In genomic region chr5:29614202-29614601, GRCh38 we compare ENCODE assay signal across 24 cellular contexts.
"Had no signal": no experiment of that assay in that cellular context is flagged by ENCODE, and none has a peak within 500 bp of the region (broad histone marks: within the 10 kb centered on the region; RNA-seq: fewer than 3 reads in every experiment).

No MANE protein-coding gene starts in this region.

- H3K36me3 ChIP-seq: left ventricle myocardium inferior, ovary, right atrium auricular region, right lobe of liver, tibial nerve, uterus had no signal

- H3K4me3 Mint-ChIP-seq: memory B cell; naive thymus-derived CD4-positive, alpha-beta T cell; natural killer cell treated with Interleukin-12 subunit alpha and Interleukin-12 subunit beta and Interleukin-15 and Interleukin-18, amount 100 ng/mL, for 72 hours; stimulated activated memory B cell treated with anti-CD40 and anti-IgM and Interleukin-4, amounts not matched to agents 10 μg/mL and 1 μg/mL and 100 μg/mL, for 72 hours; stimulated activated naive CD8-positive, alpha-beta T cell treated with anti-CD3 and anti-CD28 coated beads, Interleukin-15, amount 100 ng/mL, for 72 hours; type B pancreatic cell had no signal

- H3K4me1 ChIP-seq: left ventricle myocardium inferior, right atrium auricular region, right lobe of liver, tibial nerve, uterus had no signal

- H3K4me3 ChIP-seq: left ventricle myocardium inferior, lung, mucosa of descending colon, ovary, right atrium auricular region, right lobe of liver, smooth muscle cell, tibial nerve, uterus had no signal

- H3K9me3 Mint-ChIP-seq: type B pancreatic cell had no signal

- H3K4me1 Mint-ChIP-seq: memory B cell; naive thymus-derived CD4-positive, alpha-beta T cell; stimulated activated memory B cell treated with anti-CD40 and anti-IgM and Interleukin-4, amounts not matched to agents 10 μg/mL and 1 μg/mL and 100 μg/mL, for 72 hours; stimulated activated naive CD8-positive, alpha-beta T cell treated with anti-CD3 and anti-CD28 coated beads, Interleukin-15, amount 100 ng/mL, for 72 hours had no signal

- H3K27me3 Mint-ChIP-seq: memory B cell; naive thymus-derived CD4-positive, alpha-beta T cell; natural killer cell treated with Interleukin-12 subunit alpha and Interleukin-12 subunit beta and Interleukin-15 and Interleukin-18, amount 100 ng/mL, for 72 hours; progenitor cell of endocrine pancreas; stimulated activated memory B cell treated with anti-CD40 and anti-IgM and Interleukin-4, amounts not matched to agents 10 μg/mL and 1 μg/mL and 100 μg/mL, for 72 hours; stimulated activated naive CD8-positive, alpha-beta T cell treated with anti-CD3 and anti-CD28 coated beads, Interleukin-15, amount 100 ng/mL, for 72 hours; type B pancreatic cell had no signal

- H3K4me2 ChIP-seq: smooth muscle cell had no signal

- H3K36me3 Mint-ChIP-seq: memory B cell; naive thymus-derived CD4-positive, alpha-beta T cell; stimulated activated memory B cell treated with anti-CD40 and anti-IgM and Interleukin-4, amounts not matched to agents 10 μg/mL and 1 μg/mL and 100 μg/mL, for 72 hours; type B pancreatic cell had no signal

- ATAC-seq: mucosa of descending colon; naive thymus-derived CD4-positive, alpha-beta T cell; natural killer cell treated with Interleukin-12 subunit alpha and Interleukin-12 subunit beta and Interleukin-15 and Interleukin-18, amount 100 ng/mL, for 72 hours; right lobe of liver; stimulated activated memory B cell treated with anti-CD40 and anti-IgM and Interleukin-4, amounts not matched to agents 10 μg/mL and 1 μg/mL and 100 μg/mL, for 72 hours; stimulated activated naive CD8-positive, alpha-beta T cell treated with anti-CD3 and anti-CD28 coated beads, Interleukin-15, amount 100 ng/mL, for 72 hours had no signal

- H3K27me3 ChIP-seq: ovary, right atrium auricular region, right lobe of liver, tibial nerve, uterus had no signal

- H3K27ac ChIP-seq: left ventricle myocardium inferior, ovary, right atrium auricular region, right lobe of liver, tibial nerve, uterus had no signal

- H3K9me3 ChIP-seq: ovary, right atrium auricular region, right lobe of liver, uterus had no signal

- DNase-seq: islet precursor cell; left ventricle myocardium inferior; midbrain; mucosa of descending colon; naive thymus-derived CD4-positive, alpha-beta T cell; ovary; right lobe of liver; stimulated activated CD4-positive, alpha-beta T cell treated with anti-CD3 and anti-CD28 coated beads, Interleukin-1b, Interleukin-23, amount 100 ng/mL, for 48 hours; stimulated activated CD4-positive, alpha-beta T cell treated with anti-CD3 and anti-CD28 coated beads, Interleukin-2, amount 100 ng/mL, for 48 hours; stimulated activated CD4-positive, alpha-beta T cell treated with anti-CD3 and anti-CD28 coated beads, Interleukin-4, amount 100 ng/mL, for 4 hours; stimulated activated CD8-positive, alpha-beta memory T cell treated with anti-CD3 and anti-CD28 coated beads, Interleukin-4, amount 100 ng/mL, for 48 hours; stimulated activated naive CD4-positive, alpha-beta T cell treated with Interleukin-2 at 50 U/mL for 16 hours; stimulated activated naive CD8-positive, alpha-beta T cell treated with anti-CD3 and anti-CD28 coated beads, Interleukin-15, amount 100 ng/mL, for 72 hours; substantia nigra; uterus had no signal

- H3K27ac Mint-ChIP-seq: memory B cell; naive thymus-derived CD4-positive, alpha-beta T cell; natural killer cell treated with Interleukin-12 subunit alpha and Interleukin-12 subunit beta and Interleukin-15 and Interleukin-18, amount 100 ng/mL, for 72 hours; progenitor cell of endocrine pancreas; stimulated activated memory B cell treated with anti-CD40 and anti-IgM and Interleukin-4, amounts not matched to agents 10 μg/mL and 1 μg/mL and 100 μg/mL, for 72 hours; stimulated activated naive CD8-positive, alpha-beta T cell treated with anti-CD3 and anti-CD28 coated beads, Interleukin-15, amount 100 ng/mL, for 72 hours; type B pancreatic cell had no signal
